ENCODE assay signal across 9 cellular contexts in the genomic region with DNA sequence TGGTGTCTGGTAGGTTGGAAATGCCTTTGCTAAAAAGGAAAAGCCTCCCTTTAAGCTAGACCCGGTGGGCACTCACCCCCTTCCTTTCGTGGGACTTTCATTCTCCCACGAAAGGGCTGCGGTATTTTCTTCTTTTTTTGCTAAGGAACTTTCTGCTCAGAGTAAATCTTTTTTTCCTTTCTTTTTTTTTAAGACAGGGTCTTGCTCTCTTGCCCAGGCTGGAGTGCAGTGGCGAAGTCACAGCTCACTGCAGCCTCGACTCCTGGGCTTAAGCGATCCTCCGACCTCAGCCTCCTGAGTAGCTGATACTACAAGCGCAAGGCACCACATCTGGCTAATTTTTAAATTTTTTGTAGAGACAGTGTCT. TPM values are rescaled to one million over a fixed set of nuclear protein-coding genes. Genes with fewer than 3 reads are reported as not detected.
DNase-seq lines count a peak whose midpoint lies in the region; ATAC-seq, FAIRE-seq and TF ChIP-seq lines count a peak whose summit lies in the region.
"Had no signal": no experiment of that assay in that cellular context is flagged by ENCODE, and none has a peak within 500 bp of the region (broad histone marks: within the 10 kb centered on the region; RNA-seq: fewer than 3 reads in every experiment).

No MANE protein-coding gene starts in this region.

- intact Hi-C loops in aorta (cut with DNase I), result loop anchor here (2.0 to 5.0 kb wide), 5 partner anchors 43 to 63 kb away; partner anchors contain the start of gene PIGT (in 1 of the 2)

- CTCF ChIA-PET in T-cell (lab: Charles Lee), result interaction anchor here (0.5 to 8.6 kb wide), 27 partner anchors 9 to 999 kb away, joined by 3 to 86 read pairs (median 4); partner anchors contain the start of genes PIGT (in 2 of the 2) and SYS1 (in 2 of the 2)

- POLR2A ChIA-PET in T-cell (lab: Charles Lee), result interaction anchor here (0.7 to 2.5 kb wide), 6 partner anchors 11 to 63 kb away, joined by 3 to 19 read pairs (median 4); partner anchors contain the start of gene SYS1 (in 1 of the 2)

- TF ChIP-seq POLR2A in GM12892 (IDR thresholded peaks at IDR 0.05; ENCODE audit: low read depth, low read length), result no peak

- peak overlapping the region; percentile 73 for H3K4me2 ChIP-seq in DOHH2 (ENCODE audit: low read length)

- TF ChIP-seq CTCF in DOHH2 (IDR thresholded peaks at IDR 0.05; ENCODE audit: low read depth, low read length, poor library complexity, severe bottlenecking) (no peak), fibroblast of pulmonary artery (IDR thresholded peaks at IDR 0.05; ENCODE audit: low read length, missing control alignments) (no peak)

- ATAC-seq in T-cell (replicated peaks in 1 of 4), result no peak
- no peak for ATAC-seq in aorta (ENCODE audit: low FRiP score)

- H3K27me3 ChIP-seq in DOHH2 (ENCODE audit: control insufficient read depth, low read length) (no peaks in the 10 kb centered on the region), skeletal muscle tissue (ENCODE audit: control insufficient read depth in 3 of 3, insufficient read depth in 3 of 3, low read length in 3 of 3) (no peaks in the 10 kb centered on the region), aorta (ENCODE audit: control insufficient read depth in 1 of 2, insufficient read depth in 2 of 2, low read length in 1 of 2) (no peaks in the 10 kb centered on the region)

- WGBS in aorta, 2 donors, result 48 to 52% methylated on average over 9 of the region's 9 CpGs

- peak overlapping the region in 1 of 3 donors; percentile 79 for H3K9ac ChIP-seq in skeletal muscle tissue (ENCODE audit: low read depth in 1 of 3, low read length in 3 of 3)

- no peaks in the 10 kb centered on the region for H3K9me2 ChIP-seq in DOHH2 (replicated peaks; ENCODE audit: control insufficient read depth, low read length)

- peak overlapping the region; percentile 71 to 85 (median 80) for H3K4me3 Mint-ChIP-seq in T-cell

- peaks cover 12% of the 10 kb centered on the region for H3K36me3 Mint-ChIP-seq in T-cell

- peaks cover 1% of the 10 kb centered on the region for H3K36me3 ChIP-seq in DOHH2 (ENCODE audit: control insufficient read depth, low read length)
- peaks cover 0 to 1% (median 0%) of the 10 kb centered on the region in 3 donors for H3K36me3 ChIP-seq in skeletal muscle tissue (ENCODE audit: control insufficient read depth in 3 of 3, insufficient read depth in 3 of 3, low read length in 3 of 3)
- H3K36me3 ChIP-seq in aorta (ENCODE audit: control insufficient read depth in 1 of 2, insufficient read depth in 2 of 2, low read length in 1 of 2), result no peaks in the 10 kb centered on the region

- H3K79me2 ChIP-seq in DOHH2 (ENCODE audit: control insufficient read depth, low read length), result peaks cover 1% of the 10 kb centered on the region; the same call in 1 of the 2 replicates

- peaks cover under 1% of the 10 kb centered on the region; the same call in 1 of the 2 replicates for H4K20me1 ChIP-seq in DOHH2 (ENCODE audit: control insufficient read depth, insufficient read depth, low read depth, low read length)

- H3K4me1 Mint-ChIP-seq in T-cell, result peaks cover 23 to 39% (median 33%) of the 10 kb centered on the region in 3 donors

- no peaks in the 10 kb centered on the region for H3K9me3 Mint-ChIP-seq in T-cell

- H3F3A ChIP-seq in DOHH2 (ENCODE audit: control insufficient read depth, insufficient read depth), result peaks cover 7% of the 10 kb centered on the region

- H3K9me3 ChIP-seq in DOHH2 (ENCODE audit: control insufficient read depth, insufficient read depth, low read length) (no peaks in the 10 kb centered on the region), skeletal muscle tissue (ENCODE audit: control insufficient read depth in 3 of 3, low read length in 3 of 3) (no peaks in the 10 kb centered on the region), aorta (ENCODE audit: control insufficient read depth, low read length) (no peaks in the 10 kb centered on the region)

- H3K4me1 ChIP-seq in DOHH2 (ENCODE audit: control insufficient read depth, low read length) (peaks cover 26% of the 10 kb centered on the region), skeletal muscle tissue (ENCODE audit: control insufficient read depth in 3 of 3, insufficient read depth in 3 of 3, low read length in 3 of 3) (peaks cover 6 to 13% (median 11%) of the 10 kb centered on the region in 3 donors), aorta (ENCODE audit: control insufficient read depth in 1 of 2, insufficient read depth in 2 of 2, low read length in 2 of 2) (no peaks in the 10 kb centered on the region)

- DNase-seq in T-cell (no peak), fibroblast of pulmonary artery (ENCODE audit: low read depth) (no peak), GM12892 (ENCODE audit: insufficient read length) (no peak), AG08396 (ENCODE audit: low spot score) (no peak), aorta (no peak)
- DNase-seq in activated effector memory CD4-positive, alpha-beta T cell treated with anti-CD3 and anti-CD28 coated beads, Interleukin-2, amount 50 U/mL, for 16 hours, result no peak

- no peak for FAIRE-seq in GM12892 (lab: Jason Lieb, UNC)

- no peaks in the 10 kb centered on the region for H3K27me3 Mint-ChIP-seq in T-cell

- peak overlapping the region; percentile 88 to 90 for H3K27ac Mint-ChIP-seq in T-cell

- H3K27ac ChIP-seq in DOHH2 (ENCODE audit: low read depth, low read length) (no peak overlapping the region), skeletal muscle tissue (ENCODE audit: low read depth, low read length) (peak overlapping the region; percentile 77), aorta (ENCODE audit: low read depth in 1 of 2, low read length in 2 of 2) (no peak overlapping the region)

- H3K4me3 ChIP-seq in DOHH2 (ENCODE audit: low read length), result peak overlapping the region; percentile 69
- peak overlapping the region; percentile 54 for H3K4me3 ChIP-seq in fibroblast of pulmonary artery (replicated peaks; ENCODE audit: low read depth, low read length)
- H3K4me3 ChIP-seq in skeletal muscle tissue (ENCODE audit: low read length in 3 of 3), result peak overlapping the region; percentile 87 to 90 (median 87)
- H3K4me3 ChIP-seq in aorta (ENCODE audit: low read length in 2 of 2), result no peak overlapping the region

RNA-seq across cellular contexts. Expression of gene TP53TG5, which starts 4.0 kb away (rescaled TPM):
- total RNA-seq in T-cell (under 1 TPM in 3 of 5 donors, not detected in 2; 0.10 to 0.23 (median 0.16) TPM), skeletal muscle tissue (not detected), aorta (under 1 TPM; 0.66 to 0.91 TPM)
- 0.28 TPM for polyA plus RNA-seq in GM12892 (2012; ENCODE audit: missing spikeins)
- polyA plus RNA-seq in aorta, result not detected
- total RNA-seq: endothelial cell of umbilical vein had no signal
- polyA plus RNA-seq: endothelial cell of umbilical vein had no signal

RNA-seq across cellular contexts. Expression of gene SYS1, which starts 11.1 kb away (rescaled TPM):
- total RNA-seq in T-cell, result 10 to 100 TPM; 53.1 to 86.9 (median 58.2) TPM
- 13.6 TPM for total RNA-seq in skeletal muscle tissue
- polyA plus RNA-seq in GM12892 (2012; ENCODE audit: missing spikeins), result 5.2 TPM
- 10 to 100 TPM; 20.3 to 25.0 TPM for total RNA-seq in aorta
- 10 to 100 TPM; 14.3 to 14.4 TPM for polyA plus RNA-seq in aorta

RNA-seq across cellular contexts. Expression of gene SDC4, which starts 25.9 kb away (rescaled TPM):
- total RNA-seq in T-cell (1 to 10 TPM in 4 of 5 donors, under 1 TPM in 1; 0.68 to 4.4 (median 3.5) TPM), skeletal muscle tissue (4.2 TPM), aorta (100 to 1,000 TPM in 1 of 2 donors, 10 to 100 TPM in 1; 51.2 to 114 TPM)
- 3.3 TPM for polyA plus RNA-seq in GM12892 (2012; ENCODE audit: missing spikeins)
- 10 to 100 TPM; 19.2 to 50.6 TPM for polyA plus RNA-seq in aorta

RNA-seq across cellular contexts. Expression of gene DBNDD2, which starts 34.0 kb away (rescaled TPM):
- total RNA-seq in T-cell (10 to 100 TPM; 10.1 to 16.8 (median 14.8) TPM), skeletal muscle tissue (3.7 TPM), aorta (100 to 1,000 TPM; 104 to 123 TPM)
- polyA plus RNA-seq in GM12892 (2012; ENCODE audit: missing spikeins), result 0.89 TPM
- polyA plus RNA-seq in aorta, result 100 to 1,000 TPM; 140 to 231 TPM

RNA-seq across cellular contexts. Expression of gene PIGT, which starts 41.9 kb away (rescaled TPM):
- total RNA-seq in T-cell, result 100 to 1,000 TPM in 2 of 5 donors, 10 to 100 TPM in 3; 76.6 to 140 (median 79.4) TPM
- 16.2 TPM for total RNA-seq in skeletal muscle tissue
- 20.9 TPM for polyA plus RNA-seq in GM12892 (2012; ENCODE audit: missing spikeins)
- total RNA-seq in aorta, result 100 to 1,000 TPM; 113 TPM
- polyA plus RNA-seq in aorta, result 100 to 1,000 TPM in 1 of 2 donors, 10 to 100 TPM in 1; 69.0 to 151 TPM

Comparison
In these comparisons a context has a peak if more than half of its experiments do, and no peak if none do; other contexts are left out.
1. H3K4me3 ChIP-seq: peak in DOHH2 (single experiment), fibroblast of pulmonary artery (single experiment) and skeletal muscle tissue (3 of 3); none in aorta (0 of 2).
2. RNA of gene SDC4, which starts 25.9 kb away (total RNA-seq): 51.2 to 114 TPM in aorta; 4.2 TPM in skeletal muscle tissue (single experiment) and 0.68 to 4.4 TPM in T-cell; every median in the first group is over 4 times any median in the second.